In genomic region chr14:57317248-57317833, GRCh38 we compare ENCODE assay signal across 8 cellular contexts. TPM values are rescaled to one million over a fixed set of nuclear protein-coding genes. Genes with fewer than 3 reads are reported as not detected.
A peak's percentile ranks its signal among the peaks of the same experiment; 100 is the strongest.
DNase-seq lines count a peak whose midpoint lies in the region; ATAC-seq, FAIRE-seq and TF ChIP-seq lines count a peak whose summit lies in the region.

No MANE protein-coding gene starts in this region.

- H3K4me3 ChIP-seq in AG09309 (ENCODE audit: control insufficient read depth, low read depth, low read length), result no peak overlapping the region
- H3K4me3 ChIP-seq in Karpas-422 (ENCODE audit: low read length), result no peak overlapping the region
- H3K4me3 ChIP-seq in testis, result no peak overlapping the region

- H3K36me3 ChIP-seq in Karpas-422 (ENCODE audit: insufficient read depth, low read length) (no peaks in the 10 kb centered on the region), testis (ENCODE audit: low read depth, missing control alignments) (no peaks in the 10 kb centered on the region)

- 19 to 20% methylated on average over 3 of the region's 3 CpGs for whole genome bisulfite sequencing in testis, 2 donors

- H3K79me2 ChIP-seq in Karpas-422 (ENCODE audit: low read length), result no peaks in the 10 kb centered on the region

- H3K9me3 ChIP-seq in Karpas-422 (ENCODE audit: low read length) (no peaks in the 10 kb centered on the region), testis (no peaks in the 10 kb centered on the region)

- H3K4me1 ChIP-seq in Karpas-422 (ENCODE audit: low read length), result no peaks in the 10 kb centered on the region
- H3K4me1 ChIP-seq in testis, result no peaks in the 10 kb centered on the region

- H3K4me2 ChIP-seq in Karpas-422 (ENCODE audit: low read depth, low read length, poor library complexity, severe bottlenecking), result no peak overlapping the region

- intact Hi-C loops in testis (cut with DNase I; ENCODE audit: low total_unique reads), result no loop called here

- no peak for TF ChIP-seq POLR2A in testis (IDR thresholded peaks at IDR 0.05)

- DNase-seq in AG09309 (ENCODE audit: low read depth) (peak; percentile 42), Karpas-422 (peak; percentile 95), RCC 7860 (ENCODE audit: low spot score) (peak; percentile 41), fibroblast of the conjunctiva (ENCODE audit: low read depth) (peak; percentile 54), nucleus accumbens (lab: John Stamatoyannopoulos, UW) (peak in 51 of 56 donors; percentile 1 to 84 (median 35)), testis (peak; percentile 84)
- DNase-seq in activated T-helper 1 cell treated with anti-CD3 and anti-CD28 coated beads, Interleukin-2, amount 50 U/mL, for 16 hours (ENCODE audit: low read depth in 1 of 2, low spot score in 1 of 2), result peak; percentile 44 to 50

- FAIRE-seq in RCC 7860 (lab: Jason Lieb, UNC), result peak; percentile 53

- H3K9ac ChIP-seq in Karpas-422 (ENCODE audit: low read length), result no peak overlapping the region

- H3K27me3 ChIP-seq in Karpas-422 (ENCODE audit: low read length) (no peaks in the 10 kb centered on the region), testis (no peaks in the 10 kb centered on the region)

- 0 out of 2 replicates have a peak, but pooled peaks cover 5% of the 10 kb centered on the region for H4K20me1 ChIP-seq in Karpas-422 (ENCODE audit: insufficient read depth, low read depth, low read length)

- TF ChIP-seq CTCF in AG09309 (IDR thresholded peaks at IDR 0.05; ENCODE audit: control insufficient read depth, insufficient read depth, low read depth, low read length, missing control alignments) (peak; percentile 82), testis (IDR thresholded peaks at IDR 0.05) (peak; percentile 56 to 76 (median 60))

- ATAC-seq in GM19035 (IDR thresholded peaks at IDR 0.05; ENCODE audit: unreplicated experiment), result peak; percentile 70

- H3K9me2 ChIP-seq in Karpas-422 (replicated peaks; ENCODE audit: insufficient read depth, low read length), result no peaks in the 10 kb centered on the region

- no peak overlapping the region for H3K27ac ChIP-seq in Karpas-422 (ENCODE audit: low read length)
- no peak overlapping the region for H3K27ac ChIP-seq in testis

- H2AFZ ChIP-seq in Karpas-422 (ENCODE audit: low read length), result no peak overlapping the region

RNA-seq across cellular contexts. Expression of gene AP5M1, which starts 48.6 kb away (rescaled TPM):
- 38.7 and 68.3 TPM in 2 replicates for total RNA-seq in Karpas-422 (2014; rRNA removed; shearing (Covaris generic); ENCODE audit: low replicate concordance)
- total RNA-seq in testis, result 10 to 100 TPM; 28.3 to 32.0 TPM
- polyA plus RNA-seq in testis (ENCODE audit: insufficient read depth, low read depth, low replicate concordance), result 30.6 TPM

RNA-seq across cellular contexts. Expression of gene EXOC5, which starts 48.6 kb away (rescaled TPM):
- total RNA-seq in Karpas-422 (2014; rRNA removed; shearing (Covaris generic); ENCODE audit: low replicate concordance), result 84.6 and 90.9 TPM in 2 replicates
- 10 to 100 TPM; 73.7 to 89.4 TPM for total RNA-seq in testis
- 133 TPM for polyA plus RNA-seq in testis (ENCODE audit: insufficient read depth, low read depth, low replicate concordance)

Comparison
In these comparisons a context has a peak if more than half of its experiments do, and no peak if none do; other contexts are left out.
1. DNase-seq: peak in every context shown above with its lines; median percentile 95 in Karpas-422; 84 in testis; 54 in fibroblast of the conjunctiva; 47 in activated T-helper 1 cell treated with anti-CD3 and anti-CD28 coated beads, Interleukin-2, amount 50 U/mL, for 16 hours; 42 in AG09309; 41 in RCC 7860; 35 in nucleus accumbens.